19 cellular contexts compared by ENCODE assay signal in the genomic region with DNA sequence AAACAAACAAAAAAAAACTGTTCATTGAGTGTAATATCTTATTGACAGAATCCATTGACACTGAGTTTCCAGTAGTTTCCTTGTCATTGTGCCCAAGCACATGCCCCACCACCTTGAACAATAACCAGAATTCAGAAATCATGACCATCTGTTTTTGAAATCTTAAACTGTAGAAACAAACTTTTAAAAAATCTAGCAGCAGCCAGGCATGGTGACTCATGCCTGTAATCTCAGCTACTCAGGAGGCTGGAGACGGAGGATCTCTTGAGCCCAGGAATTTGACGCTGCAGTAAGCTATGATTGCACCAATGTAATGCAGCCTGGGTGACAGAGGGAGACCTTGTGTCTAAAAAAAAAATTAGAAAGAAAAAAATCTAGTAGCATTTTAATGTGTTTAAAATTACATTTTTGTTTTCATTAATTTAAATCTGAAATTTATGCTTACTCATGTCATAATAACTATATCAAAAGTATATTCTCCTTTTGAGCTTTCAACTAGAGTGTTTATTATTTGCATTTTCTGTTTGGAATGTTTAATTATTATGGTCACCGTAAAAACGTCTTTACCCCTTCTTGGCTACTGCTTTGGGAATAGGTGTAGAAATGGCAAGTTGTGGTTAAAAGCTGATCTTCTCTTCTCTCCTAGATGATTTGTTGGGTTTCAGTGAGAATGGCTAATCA. TPM values are rescaled to one million over a fixed set of nuclear protein-coding genes. Genes with fewer than 3 reads are reported as not detected.
DNase-seq lines count a peak whose midpoint lies in the region; ATAC-seq and TF ChIP-seq lines count a peak whose summit lies in the region.
"Had no signal": no experiment of that assay in that cellular context is flagged by ENCODE, and none has a peak within 500 bp of the region (broad histone marks: within the 10 kb centered on the region; RNA-seq: fewer than 3 reads in every experiment).

No MANE protein-coding gene starts in this region.

- H3K27ac ChIP-seq in AG04450 (ENCODE audit: low read depth, low read length) (peak overlapping the region; percentile 25), hepatocyte (peak overlapping the region; percentile 13)
- H3K27ac ChIP-seq: coronary artery, esophagus squamous epithelium, Peyer's patch had no signal

- H3K27me3 ChIP-seq in AG04450 (ENCODE audit: control insufficient read depth, insufficient read depth, low read length), result no peaks in the 10 kb centered on the region
- no peaks in the 10 kb centered on the region for H3K27me3 ChIP-seq in hepatocyte
- H3K27me3 ChIP-seq: esophagus squamous epithelium, Peyer's patch had no signal

- no peak overlapping the region for H3K4me2 ChIP-seq in hepatocyte

- no peaks in the 10 kb centered on the region for H4K20me1 ChIP-seq in hepatocyte (ENCODE audit: insufficient read depth, poor library complexity, severe bottlenecking)

- no peaks in the 10 kb centered on the region for H3K79me2 ChIP-seq in hepatocyte

- H2AFZ ChIP-seq in hepatocyte, result no peak overlapping the region

- in situ Hi-C loops in astrocyte of the spinal cord (cut with HindIII; ENCODE audit: low sequenced_read_pairs), result no loop called here

- POLR2A ChIA-PET in AG04450 (lab: Yijun Ruan, JAX), result no interaction called here

- H3K4me1 ChIP-seq in hepatocyte (ENCODE audit: insufficient read depth), result peaks cover 15% of the 10 kb centered on the region

- DNase-seq in AG04450 (ENCODE audit: low read depth, low spot score) (peak; percentile 26), M059J (ENCODE audit: low read depth) (peak; percentile 65), astrocyte of the spinal cord (ENCODE audit: low read depth, low spot score) (peak; percentile 53), hepatocyte (ENCODE audit: low spot score) (peak; percentile 17)
- DNase-seq in activated effector memory CD4-positive, alpha-beta T cell treated with anti-CD3 and anti-CD28 coated beads, Interleukin-2, amount 50 U/mL, for 16 hours, result no peak
- DNase-seq: activated CD8-positive, alpha-beta memory T cell treated with anti-CD3 and anti-CD28 coated beads, Interleukin-2, amount 50 U/mL, for 48 hours; activated naive CD8-positive, alpha-beta T cell treated with anti-CD3 and anti-CD28 coated beads, Interleukin-2, amount 10 ng/mL, durations not matched to agents 7 days and 5 days; esophagus squamous epithelium; H7; mammary epithelial cell; NCI-H187 treated with DMSO at 0.1 percent for 48 hours; NCI-H526; Peyer's patch; stimulated activated naive CD8-positive, alpha-beta T cell treated with anti-CD3 and anti-CD28 coated beads, Interleukin-15, Interleukin-2, amounts not matched to agents 100 U/mL and 50 U/mL, for 24 hours; T-cell had no signal

- TF ChIP-seq CTCF in AG04450 (IDR thresholded peaks at IDR 0.05; ENCODE audit: low read depth, low read length) (no peak), astrocyte of the spinal cord (IDR thresholded peaks at IDR 0.05; ENCODE audit: low read depth, low read length) (no peak), hepatocyte (IDR thresholded peaks at IDR 0.05; ENCODE audit: poor library complexity) (no peak)

- H3K36me3 ChIP-seq in hepatocyte (replicated peaks; ENCODE audit: insufficient read depth, low read depth), result no peaks in the 10 kb centered on the region

- H3K9me3 ChIP-seq in AG04450 (ENCODE audit: control insufficient read depth, insufficient read depth, low read length) (no peaks in the 10 kb centered on the region), hepatocyte (ENCODE audit: low read depth) (no peaks in the 10 kb centered on the region)
- H3K9me3 ChIP-seq: esophagus squamous epithelium, Peyer's patch had no signal

- 71% methylated on average over 4 of the region's 4 CpGs for WGBS in hepatocyte (ENCODE audit: low lambda C conversion rate, missing lambda C conversion rate)

- CTCF ChIA-PET in AG04450 (lab: Charles Lee), result interaction anchor here (0.7 to 2.3 kb wide), 3 partner anchors 32 to 398 kb away, joined by 3 to 9 read pairs (median 3); no protein-coding TSS in a partner anchor

- H3K4me3 ChIP-seq in AG04450 (ENCODE audit: low read depth, low read length) (no peak overlapping the region), astrocyte of the spinal cord (ENCODE audit: low read depth, low read length) (no peak overlapping the region), hepatocyte (no peak overlapping the region)
- H3K4me3 ChIP-seq: coronary artery, esophagus squamous epithelium, Peyer's patch had no signal

- no peaks in the 10 kb centered on the region for H3K9me2 ChIP-seq in hepatocyte (replicated peaks; ENCODE audit: insufficient read depth)

- no peak for ATAC-seq in HG03565 (IDR thresholded peaks at IDR 0.05; ENCODE audit: unreplicated experiment)
- no peak for ATAC-seq in GM21381 (IDR thresholded peaks at IDR 0.05; ENCODE audit: unreplicated experiment)
- ATAC-seq in GM19397 (IDR thresholded peaks at IDR 0.05; ENCODE audit: unreplicated experiment), result no peak
- ATAC-seq: stimulated activated naive CD8-positive, alpha-beta T cell treated with anti-CD3 and anti-CD28 coated beads, Interleukin-15, Interleukin-2, amounts not matched to agents 100 U/mL and 50 U/mL, for 24 hours; T-cell had no signal

RNA-seq across cellular contexts. Expression of gene STON1, which starts 25.2 kb away (rescaled TPM):
- polyA plus RNA-seq in AG04450 (2011; rRNA removed) (13.5 and 17.8 TPM in 2 replicates), hepatocyte (10.4 and 12.2 TPM in 2 replicates)
- 13.9 and 20.9 TPM in 2 replicates for polyA minus RNA-seq in AG04450 (2011; rRNA and poly(A)+ RNA removed)
- 2.2 and 3.7 TPM in 2 replicates for total RNA-seq in M059J (2014; rRNA removed; shearing (Covaris generic))
- total RNA-seq in hepatocyte, result 21.6 and 22.0 TPM in 2 replicates
